ENCODE assay signal across 8 cellular contexts in genomic region chr1:8875216-8875861, GRCh38. TPM values are rescaled to one million over a fixed set of nuclear protein-coding genes. Genes with fewer than 3 reads are reported as not detected.
DNase-seq lines count a peak whose midpoint lies in the region; ATAC-seq and TF ChIP-seq lines count a peak whose summit lies in the region.

No MANE protein-coding gene starts in this region.

- peaks cover 6% of the 10 kb centered on the region for H3F3A ChIP-seq in OCI-LY1 (ENCODE audit: insufficient read depth, low read length)

- intact Hi-C loops in Calu3 (cut with micrococcal nuclease; ENCODE audit: unreplicated experiment): no loop called here

- H3K36me3 ChIP-seq in OCI-LY1 (ENCODE audit: insufficient read depth, low read length) (peaks cover 84% of the 10 kb centered on the region), trophoblast cell (ENCODE audit: control insufficient read depth in 1 of 2, insufficient read depth in 2 of 2, low read length in 2 of 2) (peaks cover 33 to 44% of the 10 kb centered on the region in 2 experiments)
- H3K36me3 ChIP-seq in effector memory CD4-positive, alpha-beta T cell (ENCODE audit: control insufficient read depth, insufficient read depth, low read length): peaks cover 44% of the 10 kb centered on the region

- no peak overlapping the region for H4K91ac ChIP-seq in trophoblast cell (ENCODE audit: low read depth, low read length)

- no peak overlapping the region for H2AFZ ChIP-seq in OCI-LY1 (ENCODE audit: low read length)
- no peak overlapping the region for H2AFZ ChIP-seq in trophoblast cell (ENCODE audit: insufficient read depth, low read length, poor library complexity)

- H3K14ac ChIP-seq in trophoblast cell (ENCODE audit: low read length): no peak overlapping the region

- H2AK5ac ChIP-seq in trophoblast cell (ENCODE audit: low read length): no peak overlapping the region

- no CpG with 5 or more reads among the region's 7 CpGs for WGBS in trophoblast cell (ENCODE audit: extremely low coverage, insufficient coverage, insufficient read length)

- peaks cover 52% of the 10 kb centered on the region for H3K79me2 ChIP-seq in OCI-LY1 (ENCODE audit: insufficient read depth, low read length)
- H3K79me2 ChIP-seq in trophoblast cell (ENCODE audit: control insufficient read depth, insufficient read depth, low read length, poor library complexity): peaks cover 30% of the 10 kb centered on the region

- H3K4me1 Mint-ChIP-seq in Calu3 (ENCODE audit: low read depth, unreplicated experiment): peaks cover 37% of the 10 kb centered on the region

- peaks cover 99% of the 10 kb centered on the region for H3K36me3 Mint-ChIP-seq in Calu3 (ENCODE audit: insufficient read depth, unreplicated experiment)

- DNase-seq in Calu3 (no peak), trophoblast cell (peak in 1 of 2 donors; percentile 19), NCI-H146 treated with DMSO at 0.1 percent for 48 hours (lab: John Stamatoyannopoulos, UW; ENCODE audit: unreplicated experiment) (no peak), cortex of kidney (lab: John Stamatoyannopoulos, UW) (no peak), GM13976 (ENCODE audit: low spot score) (no peak)
- no peak for DNase-seq in effector memory CD4-positive, alpha-beta T cell

- H4K8ac ChIP-seq in trophoblast cell (ENCODE audit: low read depth, low read length): no peak overlapping the region

- CTCF ChIA-PET in Calu3 (lab: Charles Lee): no interaction called here

- H3K27me3 Mint-ChIP-seq in Calu3 (ENCODE audit: unreplicated experiment): no peaks in the 10 kb centered on the region

- peak overlapping the region; percentile 76 for H3K4me3 Mint-ChIP-seq in Calu3 (ENCODE audit: low read depth, unreplicated experiment)

- in situ Hi-C loops in GM13976 (cut with MboI; ENCODE audit: low sequenced_read_pairs, unreplicated experiment): no loop called here

- peaks cover 11% of the 10 kb centered on the region; the same call in 1 of the 2 replicates for H4K20me1 ChIP-seq in OCI-LY1 (ENCODE audit: insufficient read depth, low read length)

- H2BK120ac ChIP-seq in trophoblast cell (ENCODE audit: insufficient read depth, low read length, poor library complexity): no peak overlapping the region

- peak overlapping the region; percentile 92 for H3K27ac Mint-ChIP-seq in Calu3 (ENCODE audit: unreplicated experiment)

- H3K4me2 ChIP-seq in OCI-LY1 (ENCODE audit: low read length) (peak overlapping the region; percentile 82), trophoblast cell (ENCODE audit: low read length) (no peak overlapping the region)

- H3K79me1 ChIP-seq in trophoblast cell (ENCODE audit: low read length): peaks cover 26% of the 10 kb centered on the region

- no TSS peak for BruUV-seq in Calu3 (replicated peaks; lab: Mats Ljungman, UMichigan)

- no peaks in the 10 kb centered on the region for H3K9me2 ChIP-seq in OCI-LY1 (ENCODE audit: low read depth, low read length)

- H2BK12ac ChIP-seq in trophoblast cell (ENCODE audit: low read length): no peak overlapping the region

- H3K27ac ChIP-seq in OCI-LY1 (ENCODE audit: low read depth, low read length, poor library complexity, severe bottlenecking) (peak overlapping the region; percentile 17), trophoblast cell (ENCODE audit: low read depth, low read length) (no peak overlapping the region)
- peak overlapping the region; percentile 97 for H3K27ac ChIP-seq in effector memory CD4-positive, alpha-beta T cell (ENCODE audit: insufficient read depth, low read length, poor library complexity, severe bottlenecking)

- no peak for TF ChIP-seq CTCF in Calu3 (IDR thresholded peaks at IDR 0.05; ENCODE audit: unreplicated experiment)
- no peak for TF ChIP-seq CTCF in OCI-LY1 (IDR thresholded peaks at IDR 0.05; ENCODE audit: low read length)
- no peak for TF ChIP-seq CTCF in GM13976 (IDR thresholded peaks at IDR 0.05; ENCODE audit: borderline replicate concordance, control extremely low read depth, extremely low read depth, insufficient read depth, missing control alignments)

- H3K4ac ChIP-seq in trophoblast cell (ENCODE audit: low read depth, low read length): peak overlapping the region; percentile 17

- no peaks in the 10 kb centered on the region for H3K9me3 ChIP-seq in OCI-LY1 (ENCODE audit: low read length)
- no peaks in the 10 kb centered on the region for H3K9me3 ChIP-seq in effector memory CD4-positive, alpha-beta T cell (ENCODE audit: control insufficient read depth, low read length)
- H3K9me3 ChIP-seq in trophoblast cell (ENCODE audit: insufficient read depth, low read depth, low read length): peaks cover 2% of the 10 kb centered on the region

- no peak overlapping the region for H2BK5ac ChIP-seq in trophoblast cell (ENCODE audit: low read depth, low read length, poor library complexity)

- H3K27me3 ChIP-seq in OCI-LY1 (ENCODE audit: insufficient read depth, low read length) (no peaks in the 10 kb centered on the region), trophoblast cell (ENCODE audit: insufficient read depth, low read length) (no peaks in the 10 kb centered on the region)
- no peaks in the 10 kb centered on the region for H3K27me3 ChIP-seq in effector memory CD4-positive, alpha-beta T cell (replicated peaks; ENCODE audit: control insufficient read depth, insufficient read depth, low read length, poor library complexity, severe bottlenecking)

- H3K9ac ChIP-seq in OCI-LY1 (ENCODE audit: low read length): peak overlapping the region; percentile 96; the same call in 1 of the 2 replicates
- H3K9ac ChIP-seq in trophoblast cell (ENCODE audit: low read length): no peak overlapping the region

- H3K4me1 ChIP-seq in OCI-LY1 (ENCODE audit: insufficient read depth, low read length, severe bottlenecking) (peaks cover 57% of the 10 kb centered on the region), trophoblast cell (ENCODE audit: control insufficient read depth in 1 of 2, insufficient read depth in 2 of 2, low read length in 2 of 2) (peaks cover 16 to 32% of the 10 kb centered on the region in 2 experiments)
- peaks cover 45% of the 10 kb centered on the region for H3K4me1 ChIP-seq in effector memory CD4-positive, alpha-beta T cell (ENCODE audit: control insufficient read depth, insufficient read depth, low read length, poor library complexity, severe bottlenecking)

- H3K23ac ChIP-seq in trophoblast cell (ENCODE audit: low read length): no peak overlapping the region

- H4K12ac ChIP-seq in trophoblast cell (ENCODE audit: low read depth, low read length): no peak overlapping the region

- no peak for ATAC-seq in GM18867 (IDR thresholded peaks at IDR 0.05; ENCODE audit: unreplicated experiment)

- H3K4me3 ChIP-seq in OCI-LY1 (ENCODE audit: low read depth, low read length, poor library complexity, severe bottlenecking): peak overlapping the region; percentile 93
- H3K4me3 ChIP-seq in effector memory CD4-positive, alpha-beta T cell (ENCODE audit: insufficient read depth, low read depth, low read length, poor library complexity, severe bottlenecking): no peak overlapping the region
- no peak overlapping the region for H3K4me3 ChIP-seq in trophoblast cell (ENCODE audit: low read depth, low read length)

- no peak overlapping the region for H3K18ac ChIP-seq in trophoblast cell (ENCODE audit: low read length)

- H3K9me3 Mint-ChIP-seq in Calu3 (ENCODE audit: low read depth, unreplicated experiment): no peaks in the 10 kb centered on the region

RNA-seq across cellular contexts. Expression of gene ENO1, which starts 3.1 kb away (rescaled TPM):
- 1,000 and 1,003 TPM in 2 replicates for total RNA-seq in Calu3 (2022)
- 854 and 880 TPM in 2 replicates for polyA plus RNA-seq in trophoblast cell (2013)

RNA-seq across cellular contexts. Expression of gene RERE, which starts 57.9 kb away (rescaled TPM):
- total RNA-seq in Calu3 (2022): 45.9 and 52.8 TPM in 2 replicates
- polyA plus RNA-seq in trophoblast cell (2013): 57.2 and 60.2 TPM in 2 replicates
